ENCODE assay signal across 1 cellular context in genomic region chr12:10031771-10032175, GRCh38.
TF ChIP-seq lines count a peak whose summit lies in the region.

No MANE protein-coding gene starts in this region.

TF ChIP-seq in GM23338, 12 proteins besides CTCF, POLR2A, EP300 and RAD21 (continued from another document):
- TF ChIP-seq, protein P1, sequence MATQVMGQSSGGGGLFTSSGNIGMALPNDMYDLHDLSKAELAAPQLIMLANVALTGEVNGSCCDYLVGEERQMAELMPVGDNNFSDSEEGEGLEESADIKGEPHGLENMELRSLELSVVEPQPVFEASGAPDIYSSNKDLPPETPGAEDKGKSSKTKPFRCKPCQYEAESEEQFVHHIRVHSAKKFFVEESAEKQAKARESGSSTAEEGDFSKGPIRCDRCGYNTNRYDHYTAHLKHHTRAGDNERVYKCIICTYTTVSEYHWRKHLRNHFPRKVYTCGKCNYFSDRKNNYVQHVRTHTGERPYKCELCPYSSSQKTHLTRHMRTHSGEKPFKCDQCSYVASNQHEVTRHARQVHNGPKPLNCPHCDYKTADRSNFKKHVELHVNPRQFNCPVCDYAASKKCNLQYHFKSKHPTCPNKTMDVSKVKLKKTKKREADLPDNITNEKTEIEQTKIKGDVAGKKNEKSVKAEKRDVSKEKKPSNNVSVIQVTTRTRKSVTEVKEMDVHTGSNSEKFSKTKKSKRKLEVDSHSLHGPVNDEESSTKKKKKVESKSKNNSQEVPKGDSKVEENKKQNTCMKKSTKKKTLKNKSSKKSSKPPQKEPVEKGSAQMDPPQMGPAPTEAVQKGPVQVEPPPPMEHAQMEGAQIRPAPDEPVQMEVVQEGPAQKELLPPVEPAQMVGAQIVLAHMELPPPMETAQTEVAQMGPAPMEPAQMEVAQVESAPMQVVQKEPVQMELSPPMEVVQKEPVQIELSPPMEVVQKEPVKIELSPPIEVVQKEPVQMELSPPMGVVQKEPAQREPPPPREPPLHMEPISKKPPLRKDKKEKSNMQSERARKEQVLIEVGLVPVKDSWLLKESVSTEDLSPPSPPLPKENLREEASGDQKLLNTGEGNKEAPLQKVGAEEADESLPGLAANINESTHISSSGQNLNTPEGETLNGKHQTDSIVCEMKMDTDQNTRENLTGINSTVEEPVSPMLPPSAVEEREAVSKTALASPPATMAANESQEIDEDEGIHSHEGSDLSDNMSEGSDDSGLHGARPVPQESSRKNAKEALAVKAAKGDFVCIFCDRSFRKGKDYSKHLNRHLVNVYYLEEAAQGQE (IDR thresholded peaks at IDR 0.05; ENCODE audit: unreplicated experiment), result no peak
- no peak for TF ChIP-seq ZNF114 (CRISPR knock-in tag; IDR thresholded peaks at IDR 0.05)
- TF ChIP-seq STAT1 (IDR thresholded peaks at IDR 0.05; ENCODE audit: unreplicated experiment), result no peak
- no peak for TF ChIP-seq CREB1 (CRISPR knock-in tag; IDR thresholded peaks at IDR 0.05; ENCODE audit: low read depth)
- TF ChIP-seq EZH2 (IDR thresholded peaks at IDR 0.05; ENCODE audit: low read depth, unreplicated experiment), result no peak
